ENCODE assay signal across 1 cellular context in genomic region chr12:47346251-47347019, GRCh38.
A peak's percentile ranks its signal among the peaks of the same experiment; 100 is the strongest.
TF ChIP-seq lines count a peak whose summit lies in the region.

No MANE protein-coding gene starts in this region.

TF ChIP-seq in HepG2, 621 proteins besides CTCF, POLR2A, EP300 and RAD21 (continued from another document and continues in another):
- TF ChIP-seq ZNF589 (CRISPR knock-in tag; conservative IDR thresholded peaks at IDR 0.05) (no peak), SIX1 (CRISPR knock-in tag; IDR thresholded peaks at IDR 0.05; ENCODE audit: borderline replicate concordance) (peak; percentile 66; the same call in 1 of the 2 replicates), NFRKB (IDR thresholded peaks at IDR 0.05) (no peak), ZNF580 (CRISPR knock-in tag; IDR thresholded peaks at IDR 0.05; ENCODE audit: borderline replicate concordance, low read depth) (0 out of 2 replicates have a peak, but pooled peaks have one; percentile 27), JDP2 (CRISPR knock-in tag; IDR thresholded peaks at IDR 0.05; ENCODE audit: borderline replicate concordance) (no peak), ZNF296 (CRISPR knock-in tag; conservative IDR thresholded peaks at IDR 0.05) (no peak), FIP1L1 (IDR thresholded peaks at IDR 0.05; ENCODE audit: borderline replicate concordance, insufficient read depth, low read depth, low read length) (no peak), ZFP1 (CRISPR knock-in tag; IDR thresholded peaks at IDR 0.05) (0 out of 2 replicates have a peak, but pooled peaks have one; percentile 34), PHF20 (CRISPR knock-in tag; IDR thresholded peaks at IDR 0.05) (no peak), NFKBIZ (CRISPR knock-in tag; IDR thresholded peaks at IDR 0.05) (peak; percentile 70; the same call in 1 of the 2 replicates), MAFK (conservative IDR thresholded peaks at IDR 0.05 in 1 of 2, IDR thresholded peaks at IDR 0.05 in 1 of 2; ENCODE audit: low read length in 2 of 2) (peak; percentile 95 to 98), ZNF18 (CRISPR knock-in tag; IDR thresholded peaks at IDR 0.05; ENCODE audit: insufficient replicate concordance) (no peak), SYNCRIP (IDR thresholded peaks at IDR 0.05; ENCODE audit: insufficient read depth, low read depth, low read length) (no peak), ZFP82 (CRISPR knock-in tag; IDR thresholded peaks at IDR 0.05; ENCODE audit: borderline replicate concordance) (no peak), MAZ (IDR thresholded peaks at IDR 0.05; ENCODE audit: borderline replicate concordance, low read depth, low read length) (no peak), MAZ (CRISPR knock-in tag; IDR thresholded peaks at IDR 0.05; ENCODE audit: low read depth) (no peak), TEAD2 (CRISPR knock-in tag; IDR thresholded peaks at IDR 0.05) (no peak), ZNF34 (CRISPR knock-in tag; IDR thresholded peaks at IDR 0.05; ENCODE audit: borderline replicate concordance) (no peak), SOX6 (IDR thresholded peaks at IDR 0.05) (no peak), SOX6 (CRISPR knock-in tag; IDR thresholded peaks at IDR 0.05) (peak; percentile 83), ZZZ3 (CRISPR knock-in tag; IDR thresholded peaks at IDR 0.05; ENCODE audit: borderline replicate concordance) (no peak), KAT2B (IDR thresholded peaks at IDR 0.05; ENCODE audit: borderline replicate concordance, low read depth, low read length) (no peak), SALL2 (CRISPR knock-in tag; IDR thresholded peaks at IDR 0.05) (no peak), THYN1 (CRISPR knock-in tag; IDR thresholded peaks at IDR 0.05; ENCODE audit: borderline replicate concordance, low read depth) (no peak), MAFG (CRISPR knock-in tag; IDR thresholded peaks at IDR 0.05) (peak; percentile 86), AKAP8 (CRISPR knock-in tag; IDR thresholded peaks at IDR 0.05) (no peak), REPIN1 (CRISPR knock-in tag; IDR thresholded peaks at IDR 0.05; ENCODE audit: borderline replicate concordance, low read depth) (no peak), YEATS4 (CRISPR knock-in tag; IDR thresholded peaks at IDR 0.05; ENCODE audit: borderline replicate concordance) (0 out of 2 replicates have a peak, but pooled peaks have one; percentile 22), ZNF530 (CRISPR knock-in tag; IDR thresholded peaks at IDR 0.05; ENCODE audit: low read depth) (no peak), NCOA1 (CRISPR knock-in tag; IDR thresholded peaks at IDR 0.05) (no peak), ZBTB49 (CRISPR knock-in tag; IDR thresholded peaks at IDR 0.05; ENCODE audit: borderline replicate concordance) (no peak), MZF1 (CRISPR knock-in tag; IDR thresholded peaks at IDR 0.05; ENCODE audit: borderline replicate concordance) (no peak), RARA (CRISPR knock-in tag; IDR thresholded peaks at IDR 0.05) (peak; percentile 69), ELF3 (CRISPR knock-in tag; IDR thresholded peaks at IDR 0.05) (peak; percentile 51; the same call in 1 of the 2 replicates), SKIL (CRISPR knock-in tag; IDR thresholded peaks at IDR 0.05; ENCODE audit: borderline replicate concordance) (no peak), ATAD3A (CRISPR knock-in tag; IDR thresholded peaks at IDR 0.05) (no peak), ZBTB2 (CRISPR knock-in tag; IDR thresholded peaks at IDR 0.05; ENCODE audit: low read depth) (no peak), ZBTB7A (CRISPR knock-in tag; IDR thresholded peaks at IDR 0.05) (no peak), ZNF362 (CRISPR knock-in tag; IDR thresholded peaks at IDR 0.05; ENCODE audit: borderline replicate concordance) (no peak), CREM (IDR thresholded peaks at IDR 0.05) (peak; percentile 41; the same call in 1 of the 2 replicates), CREM (CRISPR knock-in tag; IDR thresholded peaks at IDR 0.05) (no peak), ARID4A (CRISPR knock-in tag; IDR thresholded peaks at IDR 0.05; ENCODE audit: borderline replicate concordance) (no peak; the same call in 1 of the 2 replicates), ZFX (CRISPR knock-in tag; IDR thresholded peaks at IDR 0.05; ENCODE audit: low read depth) (no peak), ZNF598 (CRISPR knock-in tag; IDR thresholded peaks at IDR 0.05; ENCODE audit: borderline replicate concordance) (no peak), MATR3 (CRISPR knock-in tag; IDR thresholded peaks at IDR 0.05) (no peak), ZNF777 (CRISPR knock-in tag; IDR thresholded peaks at IDR 0.05) (no peak), CBX1 (IDR thresholded peaks at IDR 0.05; ENCODE audit: low read depth) (no peak), ZNF567 (CRISPR knock-in tag; IDR thresholded peaks at IDR 0.05; ENCODE audit: borderline replicate concordance) (no peak), ZFP36L1 (CRISPR knock-in tag; IDR thresholded peaks at IDR 0.05) (no peak), YY1 (IDR thresholded peaks at IDR 0.05; ENCODE audit: insufficient read depth, insufficient replicate concordance, low read depth, low read length) (no peak), GPN1 (CRISPR knock-in tag; IDR thresholded peaks at IDR 0.05; ENCODE audit: borderline replicate concordance) (no peak), ZNF770 (CRISPR knock-in tag; IDR thresholded peaks at IDR 0.05) (no peak), ZNF652 (CRISPR knock-in tag; IDR thresholded peaks at IDR 0.05; ENCODE audit: borderline replicate concordance, low read depth) (peak; percentile 40; the same call in 1 of the 2 replicates), ATF3 (CRISPR knock-in tag; IDR thresholded peaks at IDR 0.05) (no peak), ARNTL (CRISPR knock-in tag; IDR thresholded peaks at IDR 0.05) (no peak)
